1 cellular context compared by ENCODE assay signal in the genomic region with DNA sequence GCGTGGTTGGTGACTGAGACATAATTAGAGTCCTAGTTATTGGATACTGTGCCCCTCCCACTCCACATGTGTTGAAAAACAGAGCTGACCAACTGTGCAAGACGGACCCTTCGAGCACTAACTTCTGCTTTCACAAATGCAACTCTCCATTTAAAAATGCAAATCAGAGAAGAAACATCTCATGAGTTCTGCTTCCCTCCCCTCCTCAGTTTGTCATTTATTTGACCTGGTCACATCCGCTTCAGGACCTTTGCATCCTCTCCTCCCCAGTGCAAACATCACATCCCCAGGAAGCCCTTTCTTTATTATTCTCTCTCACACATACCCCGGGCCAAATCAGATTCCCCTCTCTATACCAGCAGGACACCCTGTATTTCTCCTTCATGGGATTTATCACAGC.
TF ChIP-seq lines count a peak whose summit lies in the region.

No MANE protein-coding gene starts in this region.

TF ChIP-seq in SK-N-SH, 30 proteins besides CTCF, POLR2A, EP300 and RAD21 (continued from another document):
- TF ChIP-seq, protein P1, sequence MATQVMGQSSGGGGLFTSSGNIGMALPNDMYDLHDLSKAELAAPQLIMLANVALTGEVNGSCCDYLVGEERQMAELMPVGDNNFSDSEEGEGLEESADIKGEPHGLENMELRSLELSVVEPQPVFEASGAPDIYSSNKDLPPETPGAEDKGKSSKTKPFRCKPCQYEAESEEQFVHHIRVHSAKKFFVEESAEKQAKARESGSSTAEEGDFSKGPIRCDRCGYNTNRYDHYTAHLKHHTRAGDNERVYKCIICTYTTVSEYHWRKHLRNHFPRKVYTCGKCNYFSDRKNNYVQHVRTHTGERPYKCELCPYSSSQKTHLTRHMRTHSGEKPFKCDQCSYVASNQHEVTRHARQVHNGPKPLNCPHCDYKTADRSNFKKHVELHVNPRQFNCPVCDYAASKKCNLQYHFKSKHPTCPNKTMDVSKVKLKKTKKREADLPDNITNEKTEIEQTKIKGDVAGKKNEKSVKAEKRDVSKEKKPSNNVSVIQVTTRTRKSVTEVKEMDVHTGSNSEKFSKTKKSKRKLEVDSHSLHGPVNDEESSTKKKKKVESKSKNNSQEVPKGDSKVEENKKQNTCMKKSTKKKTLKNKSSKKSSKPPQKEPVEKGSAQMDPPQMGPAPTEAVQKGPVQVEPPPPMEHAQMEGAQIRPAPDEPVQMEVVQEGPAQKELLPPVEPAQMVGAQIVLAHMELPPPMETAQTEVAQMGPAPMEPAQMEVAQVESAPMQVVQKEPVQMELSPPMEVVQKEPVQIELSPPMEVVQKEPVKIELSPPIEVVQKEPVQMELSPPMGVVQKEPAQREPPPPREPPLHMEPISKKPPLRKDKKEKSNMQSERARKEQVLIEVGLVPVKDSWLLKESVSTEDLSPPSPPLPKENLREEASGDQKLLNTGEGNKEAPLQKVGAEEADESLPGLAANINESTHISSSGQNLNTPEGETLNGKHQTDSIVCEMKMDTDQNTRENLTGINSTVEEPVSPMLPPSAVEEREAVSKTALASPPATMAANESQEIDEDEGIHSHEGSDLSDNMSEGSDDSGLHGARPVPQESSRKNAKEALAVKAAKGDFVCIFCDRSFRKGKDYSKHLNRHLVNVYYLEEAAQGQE (IDR thresholded peaks at IDR 0.05; ENCODE audit: low read depth, low read length): no peak
- TF ChIP-seq MXI1 (IDR thresholded peaks at IDR 0.05; ENCODE audit: low read depth, low read length) (no peak), MAX (IDR thresholded peaks at IDR 0.05; ENCODE audit: low read depth) (no peak), FOXM1 (IDR thresholded peaks at IDR 0.05; ENCODE audit: low read depth) (no peak), FOSL2 (IDR thresholded peaks at IDR 0.05; ENCODE audit: borderline replicate concordance, low read depth) (no peak)
